In the genomic region with DNA sequence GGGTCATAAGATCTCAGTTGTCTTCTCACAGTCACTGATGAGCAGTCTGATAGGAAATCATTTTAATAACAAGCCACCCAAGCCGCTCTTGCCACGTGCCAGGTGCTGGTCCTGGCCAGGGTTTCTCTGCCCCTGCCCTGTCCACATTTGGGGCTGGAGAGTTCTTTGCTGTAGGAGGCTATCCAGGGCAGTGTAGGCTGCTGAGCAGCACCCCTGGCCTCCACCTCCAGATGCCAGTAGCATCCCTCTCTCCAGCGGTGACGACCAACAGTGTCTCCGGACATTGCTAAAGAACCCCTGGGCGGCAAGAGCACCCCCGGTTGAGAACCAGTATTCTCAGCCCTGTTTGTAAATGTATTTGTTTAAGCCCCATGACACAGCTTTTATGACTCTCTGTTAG, we compare ENCODE assay signal across 24 cellular contexts.
"Had no signal": no experiment of that assay in that cellular context is flagged by ENCODE, and none has a peak within 500 bp of the region (broad histone marks: within the 10 kb centered on the region; RNA-seq: fewer than 3 reads in every experiment).

No MANE protein-coding gene starts in this region.

- ATAC-seq: left ventricle myocardium superior, lower lobe of right lung, natural killer cell, sciatic nerve had no signal

- H3K9me3 Mint-ChIP-seq: immature natural killer cell, natural killer cell, type B pancreatic cell had no signal

- H3K4me1 Mint-ChIP-seq: immature natural killer cell, natural killer cell had no signal

- H3K27ac Mint-ChIP-seq: immature natural killer cell, natural killer cell, progenitor cell of endocrine pancreas, type B pancreatic cell had no signal

- H3K4me2 ChIP-seq: smooth muscle cell had no signal

- H3K27ac ChIP-seq: coronary artery, esophagus squamous epithelium, lower lobe of right lung, neutrophil, parathyroid adenoma, stomach, thyroid gland had no signal

- H3K27me3 Mint-ChIP-seq: progenitor cell of endocrine pancreas had no signal

- DNase-seq: dermis blood vessel endothelial cell; effector memory CD4-positive, alpha-beta T cell; erythroblast; esophagus squamous epithelium; foreskin melanocyte; hypothalamus; immature natural killer cell; left ventricle myocardium superior; lower lobe of right lung; natural killer cell; stimulated activated CD4-positive, alpha-beta T cell treated with anti-CD3 and anti-CD28 coated beads, Interleukin-12 subunit alpha, Interleukin-12 subunit beta, amount 100 ng/mL, for 4 hours; stimulated activated CD4-positive, alpha-beta T cell treated with anti-CD3 and anti-CD28 coated beads, Interleukin-1b, Interleukin-23, amount 100 ng/mL, for 48 hours; stimulated activated CD4-positive, alpha-beta T cell treated with anti-CD3 and anti-CD28 coated beads, Interleukin-4, amount 100 ng/mL, for 1 hour; stimulated activated CD8-positive, alpha-beta memory T cell treated with anti-CD3 and anti-CD28 coated beads, Interleukin-4, amount 100 ng/mL, for 48 hours; stimulated activated naive CD4-positive, alpha-beta T cell treated with Interleukin-2 at 50 U/mL for 16 hours; stomach; thyroid gland had no signal

- H3K9me3 ChIP-seq: lower lobe of right lung, neutrophil, thyroid gland had no signal

- H3K36me3 Mint-ChIP-seq: immature natural killer cell, natural killer cell, type B pancreatic cell had no signal

- H2AFZ ChIP-seq: parathyroid adenoma had no signal

- H3K27me3 ChIP-seq: esophagus squamous epithelium, neutrophil, stomach, thyroid gland had no signal

- H3K36me3 ChIP-seq: esophagus squamous epithelium, lower lobe of right lung, neutrophil, stomach, thyroid gland had no signal

- H3K4me3 Mint-ChIP-seq: immature natural killer cell, natural killer cell, type B pancreatic cell had no signal

- H3K9ac ChIP-seq: parathyroid adenoma had no signal

- H3K4me1 ChIP-seq: esophagus squamous epithelium, lower lobe of right lung, parathyroid adenoma, stomach, thyroid gland had no signal

- H3K4me3 ChIP-seq: coronary artery, esophagus squamous epithelium, lower lobe of right lung, smooth muscle cell, stomach, thyroid gland had no signal
